Comparison of ENCODE assay signal across 8 cellular contexts in the genomic region with DNA sequence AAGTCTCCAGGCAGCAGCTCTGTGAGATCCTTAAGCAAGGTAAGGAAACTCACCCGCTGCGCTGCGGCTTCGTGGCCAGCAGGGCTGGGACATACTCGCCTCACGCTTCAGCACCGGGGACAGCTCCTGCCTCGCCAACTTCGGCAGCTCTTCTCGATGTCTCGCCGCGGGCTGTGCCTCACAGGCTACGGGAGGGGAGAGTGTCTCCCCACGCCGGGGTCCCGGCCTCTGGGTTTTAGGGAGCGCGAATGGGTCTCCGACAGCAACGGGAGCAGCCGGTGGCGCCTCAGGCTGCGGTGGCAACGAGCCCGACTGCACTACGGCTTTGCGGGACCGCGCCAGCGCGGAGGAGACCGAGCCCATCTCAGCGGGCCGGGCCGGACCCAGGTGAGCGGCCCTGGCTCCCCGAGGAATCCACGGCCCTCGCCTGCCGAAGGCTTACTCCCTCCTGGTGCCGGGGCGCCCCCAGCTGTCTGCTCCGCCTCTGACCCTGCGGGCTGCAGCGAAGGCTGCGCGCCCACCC.
DNase-seq lines count a peak whose midpoint lies in the region; ATAC-seq, FAIRE-seq and TF ChIP-seq lines count a peak whose summit lies in the region.
"Had no signal": no experiment of that assay in that cellular context is flagged by ENCODE, and none has a peak within 500 bp of the region (broad histone marks: within the 10 kb centered on the region; RNA-seq: fewer than 3 reads in every experiment).

No MANE protein-coding gene starts in this region.

- H3K4me1 ChIP-seq in K562 (replicated peaks in 1 of 2; ENCODE audit: control insufficient read depth in 2 of 2, insufficient read depth in 2 of 2, low read length in 2 of 2): peaks cover 0 to 6% of the 10 kb centered on the region in 2 experiments; a peak in 1 of 5 replicates

- peak; percentile 50 for ATAC-seq in T-helper 17 cell
- ATAC-seq in K562: peak; percentile 100
- ATAC-seq in stimulated activated memory B cell treated with anti-CD40 and anti-IgM and Interleukin-4, amounts not matched to agents 10 μg/mL and 1 μg/mL and 100 μg/mL, for 72 hours: no peak

- H2AFZ ChIP-seq in K562 (ENCODE audit: low read depth, low read length): no peak overlapping the region

- WGBS in K562 (ENCODE audit: insufficient coverage, low coverage, missing lambda C conversion rate): 36% methylated on average over 45 of the region's 48 CpGs

- peaks cover 2 to 10% of the 10 kb centered on the region in 2 experiments; a peak in 3 of 5 replicates for H3K27me3 ChIP-seq in K562 (ENCODE audit: control insufficient read depth in 2 of 2, insufficient read depth in 2 of 2, low read length in 2 of 2)

- no peaks in the 10 kb centered on the region for H3K4me1 Mint-ChIP-seq in T-helper 17 cell
- H3K4me1 Mint-ChIP-seq in stimulated activated memory B cell treated with anti-CD40 and anti-IgM and Interleukin-4, amounts not matched to agents 10 μg/mL and 1 μg/mL and 100 μg/mL, for 72 hours: no peaks in the 10 kb centered on the region

- intact Hi-C loops in K562 (cut with micrococcal nuclease): loop anchor here (2.0 kb wide), 1 partner anchor 35 kb away; no protein-coding TSS in a partner anchor

- H3K4me3 ChIP-seq in K562 (no peak overlapping the region), iPS-18c (ENCODE audit: insufficient read depth, low read depth, low read length) (peak overlapping the region; percentile 31)

- no peaks in the 10 kb centered on the region for H3K9me1 ChIP-seq in K562 (ENCODE audit: control insufficient read depth, insufficient read depth, low read length)

- no peaks in the 10 kb centered on the region for H3K79me2 ChIP-seq in K562 (ENCODE audit: control insufficient read depth, insufficient read depth, low read length)

- H3K36me3 Mint-ChIP-seq in T-helper 17 cell (ENCODE audit: low read depth): peaks cover 2% of the 10 kb centered on the region
- H3K36me3 Mint-ChIP-seq in stimulated activated memory B cell treated with anti-CD40 and anti-IgM and Interleukin-4, amounts not matched to agents 10 μg/mL and 1 μg/mL and 100 μg/mL, for 72 hours: no peaks in the 10 kb centered on the region

- no peak for TF ChIP-seq EP300 in K562 (IDR thresholded peaks at IDR 0.05; ENCODE audit: low read length)

- TF ChIP-seq POLR2A in GM12892 (IDR thresholded peaks at IDR 0.05; ENCODE audit: low read depth, low read length) (no peak), K562 (conservative IDR thresholded peaks at IDR 0.05) (no peak)

- H3K27ac ChIP-seq in K562 (ENCODE audit: extremely low read depth, low read depth, low read length): no peak overlapping the region

- CTCF ChIA-PET in K562 (lab: Yijun Ruan, JAX; ENCODE audit: low intra/inter-chr PET ratio): no interaction called here

- no peak overlapping the region for H3K9ac ChIP-seq in K562 (ENCODE audit: insufficient read depth in 1 of 2, low read depth in 2 of 2, low read length in 2 of 2)

- in situ Hi-C loops in K562 (cut with MboI): no loop called here

- no peaks in the 10 kb centered on the region for H3K36me3 ChIP-seq in K562 (ENCODE audit: control insufficient read depth, insufficient read depth, low read length)

- no peak overlapping the region for H3K4me2 ChIP-seq in K562 (ENCODE audit: insufficient read depth, low read length)

- H3K9me3 ChIP-seq in T-helper 17 cell (ENCODE audit: control insufficient read depth, low read length, poor library complexity, severe bottlenecking) (no peaks in the 10 kb centered on the region), K562 (replicated peaks; ENCODE audit: control insufficient read depth, insufficient read depth, low read depth, low read length) (no peaks in the 10 kb centered on the region), iPS-18c (ENCODE audit: control insufficient read depth, insufficient read depth, low read length) (no peaks in the 10 kb centered on the region)

- no peak for TF ChIP-seq RAD21 in K562 (CRISPR knock-in tag; conservative IDR thresholded peaks at IDR 0.05 in 1 of 2, IDR thresholded peaks at IDR 0.05 in 1 of 2)

- FAIRE-seq in GM12892 (lab: Jason Lieb, UNC) (no peak), K562 (lab: Jason Lieb, UNC) (peak; percentile 82)
- FAIRE-seq: islet of Langerhans had no signal

- H3K27me3 Mint-ChIP-seq in T-helper 17 cell: peaks cover 70% of the 10 kb centered on the region
- H3K27me3 Mint-ChIP-seq in stimulated activated memory B cell treated with anti-CD40 and anti-IgM and Interleukin-4, amounts not matched to agents 10 μg/mL and 1 μg/mL and 100 μg/mL, for 72 hours: peaks cover 55% of the 10 kb centered on the region

- POLR2A ChIA-PET in K562 (lab: Yijun Ruan, JAX): interaction anchor here (0.6 to 1.2 kb wide), 2 partner anchors 12 to 14 kb away, joined by 3 read pairs; no protein-coding TSS in a partner anchor

- peaks cover 2% of the 10 kb centered on the region for H3K9me3 Mint-ChIP-seq in stimulated activated memory B cell treated with anti-CD40 and anti-IgM and Interleukin-4, amounts not matched to agents 10 μg/mL and 1 μg/mL and 100 μg/mL, for 72 hours

- DNase-seq in GM12892 (ENCODE audit: insufficient read length) (peak; percentile 27), HUDEP-2 (lab: John Stamatoyannopoulos, UW; ENCODE audit: unreplicated experiment in 76 of 76) (peak in 62 of 76 experiments; percentile 5 to 86 (median 50)), T-helper 17 cell (peak; percentile 16 to 38 (median 24)), K562 (ENCODE audit: extremely low read depth in 1 of 4, low spot score in 3 of 4) (peak; percentile 70 to 85 (median 71))
- peak; percentile 33 to 62 for DNase-seq in stimulated activated CD4-positive, alpha-beta T cell treated with anti-CD3 and anti-CD28 coated beads, Interleukin-12 subunit alpha, Interleukin-12 subunit beta, amount 100 ng/mL, for 24 hours (ENCODE audit: low read depth in 2 of 2)

- no peaks in the 10 kb centered on the region; the same call in 1 of the 2 replicates for H4K20me1 ChIP-seq in K562 (replicated peaks; ENCODE audit: control insufficient read depth, insufficient read depth, low read length)

- peak; percentile 36 to 51 (median 49); a peak in 5 of 6 replicates for TF ChIP-seq CTCF in K562 (IDR thresholded peaks at IDR 0.05 in 2 of 3, conservative IDR thresholded peaks at IDR 0.05 in 1 of 3; ENCODE audit: insufficient read depth in 2 of 3, low read depth in 1 of 3, low read length in 3 of 3)

- H3K27ac Mint-ChIP-seq in T-helper 17 cell: no peak overlapping the region
- no peak overlapping the region for H3K27ac Mint-ChIP-seq in stimulated activated memory B cell treated with anti-CD40 and anti-IgM and Interleukin-4, amounts not matched to agents 10 μg/mL and 1 μg/mL and 100 μg/mL, for 72 hours

- H3K4me3 Mint-ChIP-seq in T-helper 17 cell: no peak overlapping the region
- H3K4me3 Mint-ChIP-seq in stimulated activated memory B cell treated with anti-CD40 and anti-IgM and Interleukin-4, amounts not matched to agents 10 μg/mL and 1 μg/mL and 100 μg/mL, for 72 hours: no peak overlapping the region

- BruUV-seq in K562 (replicated peaks; lab: Mats Ljungman, UMichigan): no TSS peak

TF ChIP-seq in K562, 482 proteins besides CTCF, POLR2A, EP300 and RAD21 (continues in another document):
- 0 out of 2 replicates have a peak, but pooled peaks have one; percentile 22 for TF ChIP-seq BCL6 (CRISPR knock-in tag; IDR thresholded peaks at IDR 0.05)
- TF ChIP-seq ZNF511 (CRISPR knock-in tag; IDR thresholded peaks at IDR 0.05): peak; percentile 97
- peak in 1 of 2 experiments; percentile 54; a peak in 1 of 4 replicates for TF ChIP-seq SIN3A (IDR thresholded peaks at IDR 0.05; ENCODE audit: borderline replicate concordance in 2 of 2, control insufficient read depth in 1 of 2, low read depth in 2 of 2, low read length in 2 of 2)
- TF ChIP-seq JUND (IDR thresholded peaks at IDR 0.05; ENCODE audit: borderline replicate concordance, low read depth, low read length): 0 out of 2 replicates have a peak, but pooled peaks have one; percentile 10
- no peak for TF ChIP-seq JUND (tag; IDR thresholded peaks at IDR 0.05; ENCODE audit: borderline replicate concordance, low read depth, low read length)
- TF ChIP-seq NCOA1 (IDR thresholded peaks at IDR 0.05; ENCODE audit: low read depth): no peak
- peak; percentile 52 for TF ChIP-seq FIP1L1 (IDR thresholded peaks at IDR 0.05; ENCODE audit: low read depth, low read length, poor library complexity, severe bottlenecking)
- TF ChIP-seq ZNF263 (CRISPR knock-in tag; IDR thresholded peaks at IDR 0.05; ENCODE audit: borderline replicate concordance): peak; percentile 44; the same call in 1 of the 2 replicates
- TF ChIP-seq EHMT2 (IDR thresholded peaks at IDR 0.05): peak; percentile 99
- TF ChIP-seq XRCC5 (IDR thresholded peaks at IDR 0.05; ENCODE audit: low read depth, low read length): peak; percentile 74; the same call in 1 of the 2 replicates
- TF ChIP-seq TGIF2 (CRISPR knock-in tag; IDR thresholded peaks at IDR 0.05): peak; percentile 91
- peak; percentile 77; the same call in 1 of the 2 replicates for TF ChIP-seq NR3C1 (CRISPR knock-in tag; IDR thresholded peaks at IDR 0.05)
- TF ChIP-seq, protein P1, sequence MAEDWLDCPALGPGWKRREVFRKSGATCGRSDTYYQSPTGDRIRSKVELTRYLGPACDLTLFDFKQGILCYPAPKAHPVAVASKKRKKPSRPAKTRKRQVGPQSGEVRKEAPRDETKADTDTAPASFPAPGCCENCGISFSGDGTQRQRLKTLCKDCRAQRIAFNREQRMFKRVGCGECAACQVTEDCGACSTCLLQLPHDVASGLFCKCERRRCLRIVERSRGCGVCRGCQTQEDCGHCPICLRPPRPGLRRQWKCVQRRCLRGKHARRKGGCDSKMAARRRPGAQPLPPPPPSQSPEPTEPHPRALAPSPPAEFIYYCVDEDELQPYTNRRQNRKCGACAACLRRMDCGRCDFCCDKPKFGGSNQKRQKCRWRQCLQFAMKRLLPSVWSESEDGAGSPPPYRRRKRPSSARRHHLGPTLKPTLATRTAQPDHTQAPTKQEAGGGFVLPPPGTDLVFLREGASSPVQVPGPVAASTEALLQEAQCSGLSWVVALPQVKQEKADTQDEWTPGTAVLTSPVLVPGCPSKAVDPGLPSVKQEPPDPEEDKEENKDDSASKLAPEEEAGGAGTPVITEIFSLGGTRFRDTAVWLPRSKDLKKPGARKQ (CRISPR knock-in tag; IDR thresholded peaks at IDR 0.05): peak; percentile 92
- TF ChIP-seq ZBTB8A (IDR thresholded peaks at IDR 0.05; ENCODE audit: partially characterized antibody): no peak
- TF ChIP-seq HCFC1 (IDR thresholded peaks at IDR 0.05; ENCODE audit: low read depth, low read length): 0 out of 2 replicates have a peak, but pooled peaks have one; percentile 34
- TF ChIP-seq ZKSCAN1 (IDR thresholded peaks at IDR 0.05; ENCODE audit: low read depth, low read length): 0 out of 2 replicates have a peak, but pooled peaks have one; percentile 25
